Comparison of ENCODE assay signal across 11 cellular contexts in the genomic region with DNA sequence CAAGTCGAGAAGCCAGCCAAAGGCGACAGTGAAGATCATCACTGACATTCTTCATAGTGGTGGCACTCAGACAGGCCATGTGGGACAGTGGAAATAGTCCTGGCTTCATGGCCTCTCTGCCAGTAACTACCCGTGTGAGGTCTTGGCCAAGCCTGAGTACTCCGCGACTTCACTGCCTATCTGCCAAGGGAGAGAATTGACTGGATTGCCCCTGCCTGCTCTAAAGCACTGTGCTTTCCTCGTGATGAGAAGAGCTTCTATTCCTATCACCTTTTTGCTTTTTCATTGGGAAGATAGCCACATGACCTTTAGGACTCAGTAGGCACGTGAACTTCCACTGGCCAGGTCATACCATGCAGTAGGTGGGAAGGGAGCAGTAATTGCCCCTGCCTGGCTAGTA.
DNase-seq lines count a peak whose midpoint lies in the region; ATAC-seq and TF ChIP-seq lines count a peak whose summit lies in the region.
"Had no signal": no experiment of that assay in that cellular context is flagged by ENCODE, and none has a peak within 500 bp of the region (broad histone marks: within the 10 kb centered on the region; RNA-seq: fewer than 3 reads in every experiment).

No MANE protein-coding gene starts in this region.

- no peaks in the 10 kb centered on the region for H3K79me2 ChIP-seq in DOHH2 (ENCODE audit: control insufficient read depth, low read length)

- DNase-seq in CD14-positive monocyte (ENCODE audit: low spot score) (no peak), naive B cell (no peak), Peyer's patch (no peak), GM13976 (ENCODE audit: low spot score) (no peak), DMS114 treated with DMSO at 0.1 percent for 48 hours (lab: John Stamatoyannopoulos, UW; ENCODE audit: unreplicated experiment) (no peak)
- no peak for DNase-seq in activated naive CD8-positive, alpha-beta T cell treated with anti-CD3 and anti-CD28 coated beads, Interleukin-2, amount 50 U/mL, for 24 hours
- DNase-seq: NCI-H1930 had no signal

- H3K4me1 Mint-ChIP-seq in CD14-positive monocyte (peaks cover 62% of the 10 kb centered on the region), naive B cell (peaks cover 29 to 42% (median 41%) of the 10 kb centered on the region in 3 donors)
- peaks cover 26% of the 10 kb centered on the region for H3K4me1 Mint-ChIP-seq in activated naive CD8-positive, alpha-beta T cell treated with anti-CD3 and anti-CD28 coated beads, Interleukin-2, amount 50 U/mL, for 24 hours

- H3K36me3 Mint-ChIP-seq in CD14-positive monocyte: peaks cover 0 to 5% of the 10 kb centered on the region in 2 donors
- H3K36me3 Mint-ChIP-seq in activated naive CD8-positive, alpha-beta T cell treated with anti-CD3 and anti-CD28 coated beads, Interleukin-2, amount 50 U/mL, for 24 hours (ENCODE audit: low read depth): no peaks in the 10 kb centered on the region
- no peaks in the 10 kb centered on the region for H3K36me3 Mint-ChIP-seq in naive B cell
- H3K36me3 Mint-ChIP-seq: CD8-positive, alpha-beta T cell had no signal

- H3K4me3 Mint-ChIP-seq in CD14-positive monocyte (peak overlapping the region in 1 of 2 donors; percentile 81), naive B cell (peak overlapping the region in 4 of 8 donors; percentile 57 to 81 (median 60))
- no peak overlapping the region for H3K4me3 Mint-ChIP-seq in activated naive CD8-positive, alpha-beta T cell treated with anti-CD3 and anti-CD28 coated beads, Interleukin-2, amount 50 U/mL, for 24 hours
- H3K4me3 Mint-ChIP-seq: CD8-positive, alpha-beta T cell had no signal

- H3K36me3 ChIP-seq in DOHH2 (ENCODE audit: control insufficient read depth, low read length) (no peaks in the 10 kb centered on the region), Peyer's patch (no peaks in the 10 kb centered on the region)
- H3K36me3 ChIP-seq: tibial artery had no signal

- no peaks in the 10 kb centered on the region for H3K9me2 ChIP-seq in DOHH2 (replicated peaks; ENCODE audit: control insufficient read depth, low read length)

- no peaks in the 10 kb centered on the region for H3K9me3 ChIP-seq in DOHH2 (ENCODE audit: control insufficient read depth, insufficient read depth, low read length)
- H3K9me3 ChIP-seq in Peyer's patch: no peaks in the 10 kb centered on the region
- H3K9me3 ChIP-seq: tibial artery had no signal

- peaks cover 0 to 2% (median 0%) of the 10 kb centered on the region in 7 donors for H3K9me3 Mint-ChIP-seq in CD14-positive monocyte
- no peaks in the 10 kb centered on the region for H3K9me3 Mint-ChIP-seq in activated naive CD8-positive, alpha-beta T cell treated with anti-CD3 and anti-CD28 coated beads, Interleukin-2, amount 50 U/mL, for 24 hours
- H3K9me3 Mint-ChIP-seq in naive B cell: no peaks in the 10 kb centered on the region
- H3K9me3 Mint-ChIP-seq: CD8-positive, alpha-beta T cell; central memory CD8-positive, alpha-beta T cell had no signal

- H3K4me2 ChIP-seq in DOHH2 (ENCODE audit: low read length): peak overlapping the region; percentile 69

- in situ Hi-C loops in GM13976 (cut with MboI; ENCODE audit: low sequenced_read_pairs, unreplicated experiment): no loop called here

- peaks cover 25% of the 10 kb centered on the region for H3K4me1 ChIP-seq in DOHH2 (ENCODE audit: control insufficient read depth, low read length)
- peaks cover 0 to 14% (median 0%) of the 10 kb centered on the region in 4 donors for H3K4me1 ChIP-seq in Peyer's patch
- H3K4me1 ChIP-seq: tibial artery had no signal

- TF ChIP-seq POLR2A in Peyer's patch (IDR thresholded peaks at IDR 0.05): no peak

- H3K27me3 ChIP-seq in DOHH2 (ENCODE audit: control insufficient read depth, low read length) (peaks cover 30% of the 10 kb centered on the region), Peyer's patch (no peaks in the 10 kb centered on the region)

- peak overlapping the region; percentile 30 to 85 (median 78) for H3K27ac Mint-ChIP-seq in CD14-positive monocyte
- peak overlapping the region; percentile 65 for H3K27ac Mint-ChIP-seq in activated naive CD8-positive, alpha-beta T cell treated with anti-CD3 and anti-CD28 coated beads, Interleukin-2, amount 50 U/mL, for 24 hours
- H3K27ac Mint-ChIP-seq in naive B cell: peak overlapping the region in 4 of 6 donors; percentile 61 to 89 (median 71)

- TF ChIP-seq CTCF in CD14-positive monocyte (IDR thresholded peaks at IDR 0.05): no peak
- TF ChIP-seq CTCF in DOHH2 (IDR thresholded peaks at IDR 0.05; ENCODE audit: low read depth, low read length, poor library complexity, severe bottlenecking): no peak
- TF ChIP-seq CTCF in Peyer's patch (IDR thresholded peaks at IDR 0.05): no peak
- TF ChIP-seq CTCF in GM13976 (IDR thresholded peaks at IDR 0.05; ENCODE audit: borderline replicate concordance, control extremely low read depth, extremely low read depth, insufficient read depth, missing control alignments): no peak

- H3F3A ChIP-seq in DOHH2 (ENCODE audit: control insufficient read depth, insufficient read depth): no peaks in the 10 kb centered on the region

- no peaks in the 10 kb centered on the region; the same call in 1 of the 2 replicates for H4K20me1 ChIP-seq in DOHH2 (ENCODE audit: control insufficient read depth, insufficient read depth, low read depth, low read length)

- ATAC-seq in activated naive CD8-positive, alpha-beta T cell treated with anti-CD3 and anti-CD28 coated beads, Interleukin-2, amount 50 U/mL, for 24 hours: no peak
- ATAC-seq in naive B cell (ENCODE audit: low read depth in 2 of 2): no peak

- H3K27me3 Mint-ChIP-seq in CD14-positive monocyte (ENCODE audit: low read depth in 3 of 3) (peaks cover 10 to 16% (median 10%) of the 10 kb centered on the region in 3 donors), naive B cell (peaks cover 5 to 8% (median 6%) of the 10 kb centered on the region in 3 donors)
- peaks cover 6% of the 10 kb centered on the region for H3K27me3 Mint-ChIP-seq in activated naive CD8-positive, alpha-beta T cell treated with anti-CD3 and anti-CD28 coated beads, Interleukin-2, amount 50 U/mL, for 24 hours

- H3K4me3 ChIP-seq in DOHH2 (ENCODE audit: low read length) (no peak overlapping the region; the same call in 1 of the 2 replicates), Peyer's patch (no peak overlapping the region)
- H3K4me3 ChIP-seq: tibial artery had no signal

- intact Hi-C loops in CD14-positive monocyte (cut with micrococcal nuclease): no loop called here

- H3K27ac ChIP-seq in DOHH2 (ENCODE audit: low read depth, low read length): no peak overlapping the region
- H3K27ac ChIP-seq in Peyer's patch: no peak overlapping the region
- H3K27ac ChIP-seq: tibial artery had no signal
